11 cellular contexts compared by ENCODE assay signal in the genomic region with DNA sequence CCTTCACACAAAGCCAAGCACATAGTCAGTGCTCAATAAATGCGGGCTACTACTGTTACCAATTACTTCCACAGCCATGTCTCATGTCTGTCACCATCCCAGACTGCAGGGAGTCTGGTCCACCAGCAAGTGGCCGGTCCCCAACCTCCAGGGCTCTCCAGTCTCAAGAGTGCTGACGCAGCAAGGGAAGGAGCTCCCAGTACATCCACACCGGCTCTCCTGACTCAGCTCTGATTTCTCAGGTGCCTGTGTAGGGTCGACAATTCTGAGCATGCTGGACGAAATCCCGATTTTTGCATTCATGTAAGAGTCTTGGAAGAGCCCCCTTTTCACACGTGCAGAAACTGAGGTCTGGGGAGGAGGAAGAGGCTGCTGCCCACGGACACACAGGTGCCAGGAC. TPM values are rescaled to one million over a fixed set of nuclear protein-coding genes. Genes with fewer than 3 reads are reported as not detected.
DNase-seq lines count a peak whose midpoint lies in the region; ATAC-seq and TF ChIP-seq lines count a peak whose summit lies in the region.
"Had no signal": no experiment of that assay in that cellular context is flagged by ENCODE, and none has a peak within 500 bp of the region (broad histone marks: within the 10 kb centered on the region; RNA-seq: fewer than 3 reads in every experiment).

No MANE protein-coding gene starts in this region.

- no peak for DNase-seq in activated naive CD4-positive, alpha-beta T cell treated with anti-CD3 and anti-CD28 coated beads for 36 hours
- no peak for DNase-seq in activated naive CD4-positive, alpha-beta T cell (lab: John Stamatoyannopoulos, UW)
- DNase-seq in activated CD8-positive, alpha-beta T cell treated with anti-CD3 and anti-CD28 coated beads for 36 hours = no peak
- DNase-seq in suprapubic skin (ENCODE audit: low spot score in 2 of 2) (no peak), AML-193 (lab: John Stamatoyannopoulos, UW) (no peak), Kasumi-1 (lab: John Stamatoyannopoulos, UW) (no peak)
- DNase-seq: NK-92 treated with Interleukin-12 subunit alpha and Interleukin-12 subunit beta, amount 100 ng/mL, for 24 hours had no signal

- peak overlapping the region; percentile 57 for H3K9ac ChIP-seq in iPS-15b (ENCODE audit: low read depth, low read length)

- H3K27ac Mint-ChIP-seq in activated naive CD4-positive, alpha-beta T cell treated with anti-CD3 and anti-CD28 coated beads for 36 hours = no peak overlapping the region
- H3K27ac Mint-ChIP-seq in activated CD8-positive, alpha-beta T cell treated with anti-CD3 and anti-CD28 coated beads for 36 hours = no peak overlapping the region
- H3K27ac Mint-ChIP-seq: activated B cell treated with CpG ODN at 0.5 μM for 24 hours had no signal

- peaks cover 4% of the 10 kb centered on the region for H3K36me3 ChIP-seq in iPS-15b (ENCODE audit: control insufficient read depth, insufficient read depth, low read length)
- H3K36me3 ChIP-seq in suprapubic skin = no peaks in the 10 kb centered on the region

- POLR2A ChIA-PET in activated CD8-positive, alpha-beta T cell treated with anti-CD3 and anti-CD28 coated beads for 36 hours (lab: Charles Lee) = no interaction called here

- peaks cover 4% of the 10 kb centered on the region for H3K27me3 ChIP-seq in iPS-15b (ENCODE audit: control insufficient read depth, insufficient read depth, low read length)
- peaks cover 13% of the 10 kb centered on the region for H3K27me3 ChIP-seq in suprapubic skin

- CTCF ChIA-PET in activated naive CD4-positive, alpha-beta T cell treated with anti-CD3 and anti-CD28 coated beads for 36 hours (lab: Charles Lee) = interaction anchor here (0.7 to 2.5 kb wide), 4 partner anchors 12 to 1066 kb away, joined by 3 to 10 read pairs (median 4); no protein-coding TSS in a partner anchor
- CTCF ChIA-PET in activated CD8-positive, alpha-beta T cell treated with anti-CD3 and anti-CD28 coated beads for 36 hours (lab: Charles Lee) = interaction anchor here (0.9 to 1.7 kb wide), 3 partner anchors 9 to 94 kb away, joined by 3 to 8 read pairs (median 3); no protein-coding TSS in a partner anchor

- H3K27me3 Mint-ChIP-seq in activated naive CD4-positive, alpha-beta T cell treated with anti-CD3 and anti-CD28 coated beads for 36 hours (ENCODE audit: low read depth) = peaks cover 9% of the 10 kb centered on the region
- peaks cover 6% of the 10 kb centered on the region for H3K27me3 Mint-ChIP-seq in activated CD8-positive, alpha-beta T cell treated with anti-CD3 and anti-CD28 coated beads for 36 hours

- ATAC-seq in activated CD8-positive, alpha-beta T cell treated with anti-CD3 and anti-CD28 coated beads for 36 hours = no peak
- ATAC-seq in GM18861 (IDR thresholded peaks at IDR 0.05; ENCODE audit: unreplicated experiment) = no peak

- H3K27ac ChIP-seq in suprapubic skin = no peak overlapping the region
- H3K27ac ChIP-seq: C4-2B had no signal

- TF ChIP-seq POLR2A in suprapubic skin (IDR thresholded peaks at IDR 0.05) = no peak

- H3K9me3 Mint-ChIP-seq in activated naive CD4-positive, alpha-beta T cell treated with anti-CD3 and anti-CD28 coated beads for 36 hours = no peaks in the 10 kb centered on the region
- no peaks in the 10 kb centered on the region for H3K9me3 Mint-ChIP-seq in activated CD8-positive, alpha-beta T cell treated with anti-CD3 and anti-CD28 coated beads for 36 hours
- H3K9me3 Mint-ChIP-seq: activated B cell treated with CpG ODN at 0.5 μM for 24 hours had no signal

- no peaks in the 10 kb centered on the region for H3K9me3 ChIP-seq in iPS-15b (ENCODE audit: control insufficient read depth, insufficient read depth, low read length)
- no peaks in the 10 kb centered on the region for H3K9me3 ChIP-seq in suprapubic skin

- H3K36me3 Mint-ChIP-seq in activated naive CD4-positive, alpha-beta T cell treated with anti-CD3 and anti-CD28 coated beads for 36 hours (ENCODE audit: low read depth) = no peaks in the 10 kb centered on the region
- no peaks in the 10 kb centered on the region for H3K36me3 Mint-ChIP-seq in activated CD8-positive, alpha-beta T cell treated with anti-CD3 and anti-CD28 coated beads for 36 hours (ENCODE audit: low read depth)

- 58% methylated on average over 9 of the region's 9 CpGs for WGBS in suprapubic skin

- H3K4me1 ChIP-seq in iPS-15b (ENCODE audit: control insufficient read depth, insufficient read depth, low read length) = peaks cover 6% of the 10 kb centered on the region
- H3K4me1 ChIP-seq in suprapubic skin = peaks cover 9% of the 10 kb centered on the region

- peak overlapping the region; percentile 17 for H3K4me3 Mint-ChIP-seq in activated naive CD4-positive, alpha-beta T cell treated with anti-CD3 and anti-CD28 coated beads for 36 hours
- H3K4me3 Mint-ChIP-seq in activated CD8-positive, alpha-beta T cell treated with anti-CD3 and anti-CD28 coated beads for 36 hours = peak overlapping the region; percentile 57

- TF ChIP-seq CTCF in activated CD8-positive, alpha-beta T cell treated with anti-CD3 and anti-CD28 coated beads for 36 hours (IDR thresholded peaks at IDR 0.05) = no peak
- TF ChIP-seq CTCF in suprapubic skin (IDR thresholded peaks at IDR 0.05) = no peak

- intact Hi-C loops in activated naive CD4-positive, alpha-beta T cell treated with anti-CD3 and anti-CD28 coated beads for 36 hours (cut with micrococcal nuclease) = loop anchor here (1.0 kb wide), 1 partner anchor 74 kb away; no protein-coding TSS in a partner anchor
- intact Hi-C loops in activated CD8-positive, alpha-beta T cell treated with anti-CD3 and anti-CD28 coated beads for 36 hours (cut with micrococcal nuclease) = no loop called here

- TF ChIP-seq EP300 in suprapubic skin (IDR thresholded peaks at IDR 0.05) = no peak

- H3K4me3 ChIP-seq in iPS-15b (ENCODE audit: low read depth, low read length) = peak overlapping the region; percentile 70
- H3K4me3 ChIP-seq in suprapubic skin = peak overlapping the region; percentile 27

- H3K4me1 Mint-ChIP-seq in activated naive CD4-positive, alpha-beta T cell treated with anti-CD3 and anti-CD28 coated beads for 36 hours (ENCODE audit: low read depth) = no peaks in the 10 kb centered on the region
- peaks cover 2% of the 10 kb centered on the region for H3K4me1 Mint-ChIP-seq in activated CD8-positive, alpha-beta T cell treated with anti-CD3 and anti-CD28 coated beads for 36 hours (ENCODE audit: low read depth)

RNA-seq across cellular contexts. Expression of gene NEFH, which starts 10.3 kb away (rescaled TPM):
- 1 to 10 TPM; 2.5 to 3.5 TPM for total RNA-seq in activated naive CD4-positive, alpha-beta T cell treated with anti-CD3 and anti-CD28 coated beads for 36 hours
- 1 to 10 TPM; 7.5 to 8.6 TPM for total RNA-seq in activated CD8-positive, alpha-beta T cell treated with anti-CD3 and anti-CD28 coated beads for 36 hours
- under 1 TPM in 2 of 4 donors, not detected in 2; 0.26 to 0.51 TPM for total RNA-seq in suprapubic skin

RNA-seq across cellular contexts. Expression of gene RFPL1, which starts 31.4 kb away (rescaled TPM):
- total RNA-seq in activated naive CD4-positive, alpha-beta T cell treated with anti-CD3 and anti-CD28 coated beads for 36 hours = not detected
- total RNA-seq in activated CD8-positive, alpha-beta T cell treated with anti-CD3 and anti-CD28 coated beads for 36 hours = not detected
- under 1 TPM in 1 of 4 donors, not detected in 3; 0.64 TPM for total RNA-seq in suprapubic skin
- total RNA-seq: activated B cell treated with CpG ODN at 0.5 μM for 24 hours had no signal
